ENCODE assay signal across 1 cellular context in genomic region chr19:9308091-9308490, GRCh38.
TF ChIP-seq lines count a peak whose summit lies in the region.

No MANE protein-coding gene starts in this region.

TF ChIP-seq in HepG2, 621 proteins besides CTCF, POLR2A, EP300 and RAD21:
- TF ChIP-seq TEF (CRISPR knock-in tag; IDR thresholded peaks at IDR 0.05) (no peak), ZNF7 (CRISPR knock-in tag; IDR thresholded peaks at IDR 0.05) (no peak), NR2F1 (CRISPR knock-in tag; IDR thresholded peaks at IDR 0.05) (no peak), AHDC1 (CRISPR knock-in tag; IDR thresholded peaks at IDR 0.05; ENCODE audit: borderline replicate concordance) (no peak), ZKSCAN5 (CRISPR knock-in tag; IDR thresholded peaks at IDR 0.05) (no peak), TOE1 (CRISPR knock-in tag; IDR thresholded peaks at IDR 0.05) (no peak), ZNF367 (CRISPR knock-in tag; IDR thresholded peaks at IDR 0.05; ENCODE audit: borderline replicate concordance) (no peak), PRDM10 (CRISPR knock-in tag; IDR thresholded peaks at IDR 0.05; ENCODE audit: low read depth) (no peak), ZNF274 (CRISPR knock-in tag; IDR thresholded peaks at IDR 0.05) (no peak), ZBTB1 (CRISPR knock-in tag; IDR thresholded peaks at IDR 0.05; ENCODE audit: borderline replicate concordance) (no peak), ZNF543 (CRISPR knock-in tag; IDR thresholded peaks at IDR 0.05) (no peak), SMARCC2 (IDR thresholded peaks at IDR 0.05) (no peak), ZBTB46 (CRISPR knock-in tag; IDR thresholded peaks at IDR 0.05; ENCODE audit: borderline replicate concordance) (no peak), HOXA9 (CRISPR knock-in tag; IDR thresholded peaks at IDR 0.05; ENCODE audit: borderline replicate concordance) (no peak)
